In genomic region chr19:47243364-47243775, GRCh38 we compare ENCODE assay signal across 8 cellular contexts. TPM values are rescaled to one million over a fixed set of nuclear protein-coding genes. Genes with fewer than 3 reads are reported as not detected.
A peak's percentile ranks its signal among the peaks of the same experiment; 100 is the strongest.
DNase-seq lines count a peak whose midpoint lies in the region; ATAC-seq and TF ChIP-seq lines count a peak whose summit lies in the region.

No MANE protein-coding gene starts in this region.

- ATAC-seq in mucosa of descending colon: no peak
- no peak for ATAC-seq in sciatic nerve

- DNase-seq in DMS53 treated with DMSO at 0.1 percent for 48 hours (lab: John Stamatoyannopoulos, UW; ENCODE audit: unreplicated experiment): peak; percentile 23
- no peak for DNase-seq in DMS53 (lab: John Stamatoyannopoulos, UW)
- peak; percentile 58 for DNase-seq in SW480 (ENCODE audit: low spot score)
- peak; percentile 36 for DNase-seq in fibroblast of the aortic adventitia (ENCODE audit: low read depth)
- DNase-seq in NCI-H187 (lab: John Stamatoyannopoulos, UW): no peak
- DNase-seq in mucosa of descending colon: no peak
- no peak for DNase-seq in sciatic nerve (ENCODE audit: low spot score)

- H3K4me3 ChIP-seq in fibroblast of the aortic adventitia (ENCODE audit: low read depth, low read length): peak overlapping the region; percentile 66
- peak overlapping the region; percentile 67 for H3K4me3 ChIP-seq in skeletal muscle satellite cell (ENCODE audit: low read length)
- H3K4me3 ChIP-seq in mucosa of descending colon: no peak overlapping the region

- peaks cover 32% of the 10 kb centered on the region for H3K4me1 ChIP-seq in skeletal muscle satellite cell (ENCODE audit: control insufficient read depth, insufficient read depth, low read length)
- H3K4me1 ChIP-seq in mucosa of descending colon (ENCODE audit: low read depth): peaks cover 35% of the 10 kb centered on the region

- peak overlapping the region; percentile 87 for H3K4me2 ChIP-seq in skeletal muscle satellite cell (ENCODE audit: low read length)

- TF ChIP-seq CTCF in fibroblast of the aortic adventitia (IDR thresholded peaks at IDR 0.05; ENCODE audit: insufficient read depth, low read length) (no peak), mucosa of descending colon (IDR thresholded peaks at IDR 0.05) (no peak)

- no peaks in the 10 kb centered on the region for H3K36me3 ChIP-seq in skeletal muscle satellite cell (ENCODE audit: insufficient read depth, low read length)
- H3K36me3 ChIP-seq in mucosa of descending colon (ENCODE audit: low read depth): no peaks in the 10 kb centered on the region

- intact Hi-C loops in mucosa of descending colon (cut with DNase I, micrococcal nuclease): no loop called here
- intact Hi-C loops in sciatic nerve (cut with DNase I): loop anchor here (5.0 kb wide), 1 partner anchor 36 kb away; no protein-coding TSS in a partner anchor

- H3K27me3 ChIP-seq in skeletal muscle satellite cell (ENCODE audit: control insufficient read depth, insufficient read depth, low read length): peaks cover 11% of the 10 kb centered on the region

- H3K9ac ChIP-seq in skeletal muscle satellite cell (ENCODE audit: low read depth, low read length): peak overlapping the region; percentile 84

- H3K9me3 ChIP-seq in skeletal muscle satellite cell (replicated peaks; ENCODE audit: low read length): no peaks in the 10 kb centered on the region
- H3K9me3 ChIP-seq in mucosa of descending colon: no peaks in the 10 kb centered on the region

RNA-seq across cellular contexts. Expression of gene BBC3, which starts 12.4 kb away (rescaled TPM):
- 9.2 and 12.9 TPM in 2 replicates for total RNA-seq in fibroblast of the aortic adventitia (ENCODE audit: low replicate concordance)
- total RNA-seq in skeletal muscle satellite cell (2012; rRNA removed): 4.8 and 6.1 TPM in 2 replicates
- total RNA-seq in mucosa of descending colon: 10 to 100 TPM; 18.3 to 24.9 (median 22.8) TPM
- 5.4 TPM for total RNA-seq in sciatic nerve

RNA-seq across cellular contexts. Expression of gene CCDC9, which starts 13.0 kb away (rescaled TPM):
- total RNA-seq in fibroblast of the aortic adventitia (ENCODE audit: low replicate concordance) (6.5 and 16.3 TPM in 2 replicates), mucosa of descending colon (10 to 100 TPM; 33.3 to 46.9 (median 38.7) TPM), sciatic nerve (42.4 TPM)
- total RNA-seq in skeletal muscle satellite cell (2012; rRNA removed): 6.1 and 7.6 TPM in 2 replicates

RNA-seq across cellular contexts. Expression of gene INAFM1, which starts 31.3 kb away (rescaled TPM):
- total RNA-seq in fibroblast of the aortic adventitia (ENCODE audit: low replicate concordance) (1.6 and 2.3 TPM in 2 replicates), mucosa of descending colon (10 to 100 TPM; 14.7 to 28.9 (median 16.7) TPM), sciatic nerve (28.2 TPM)
- total RNA-seq in skeletal muscle satellite cell (2012; rRNA removed): 0.51 and 3.1 TPM in 2 replicates

Comparison
In these comparisons a context has a peak if more than half of its experiments do, and no peak if none do; other contexts are left out.
1. DNase-seq: peak in DMS53 treated with DMSO at 0.1 percent for 48 hours (single experiment), SW480 (single experiment) and fibroblast of the aortic adventitia (single experiment); none in DMS53 (single experiment), NCI-H187 (0 of 2), mucosa of descending colon (0 of 3) and sciatic nerve (single experiment).